ENCODE assay signal across 8 cellular contexts in the genomic region with DNA sequence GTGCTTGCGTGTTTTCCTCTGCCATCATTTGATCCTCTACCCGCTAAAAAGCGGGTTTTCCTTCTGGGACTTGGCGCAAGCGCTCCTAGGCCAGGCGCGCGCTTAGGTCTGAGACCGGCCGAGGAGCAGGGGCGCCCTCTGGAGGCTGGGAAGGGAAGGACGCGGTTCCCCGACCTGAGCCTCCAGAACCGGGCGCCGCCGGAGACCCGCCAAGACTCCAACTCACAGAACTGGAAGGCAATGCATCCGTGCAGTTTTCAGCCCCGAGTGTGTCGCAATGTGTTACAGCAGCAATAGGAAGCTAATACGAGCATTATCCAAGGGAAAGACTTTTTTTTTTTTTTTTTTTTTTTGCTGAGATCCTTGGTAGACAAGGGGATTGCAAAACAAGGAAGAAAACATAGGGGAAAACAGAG.
DNase-seq lines count a peak whose midpoint lies in the region; ATAC-seq and TF ChIP-seq lines count a peak whose summit lies in the region.

No MANE protein-coding gene starts in this region.

- peaks cover 33% of the 10 kb centered on the region for H3K27me3 Mint-ChIP-seq in dendritic cell treated with granulocyte-macrophage colony-stimulating factor and Interleukin-4, amounts not matched to agents 40 ng/mL and 50 ng/mL, for 4 days

- no peak overlapping the region for H3K27ac Mint-ChIP-seq in dendritic cell treated with granulocyte-macrophage colony-stimulating factor and Interleukin-4, amounts not matched to agents 40 ng/mL and 50 ng/mL, for 4 days

- H3K36me3 ChIP-seq in mucosa of descending colon (ENCODE audit: low read depth), result no peaks in the 10 kb centered on the region

- no peak overlapping the region for H3K4me3 ChIP-seq in mucosa of descending colon

- TF ChIP-seq CTCF in GM13976 (IDR thresholded peaks at IDR 0.05; ENCODE audit: borderline replicate concordance, control extremely low read depth, extremely low read depth, insufficient read depth, missing control alignments) (peak; percentile 78), mucosa of descending colon (IDR thresholded peaks at IDR 0.05) (peak; percentile 61)

- in situ Hi-C loops in GM13976 (cut with MboI; ENCODE audit: low sequenced_read_pairs, unreplicated experiment), result loop anchor here (25.0 kb wide), 1 partner anchor 1154 kb away; no protein-coding TSS in a partner anchor

- no peaks in the 10 kb centered on the region for H3K9me3 ChIP-seq in mucosa of descending colon

- H3K4me1 Mint-ChIP-seq in dendritic cell treated with granulocyte-macrophage colony-stimulating factor and Interleukin-4, amounts not matched to agents 40 ng/mL and 50 ng/mL, for 4 days (ENCODE audit: low read depth), result peaks cover 24% of the 10 kb centered on the region

- H3K36me3 Mint-ChIP-seq in dendritic cell treated with granulocyte-macrophage colony-stimulating factor and Interleukin-4, amounts not matched to agents 40 ng/mL and 50 ng/mL, for 4 days (ENCODE audit: low read depth), result no peaks in the 10 kb centered on the region

- H3K9me3 Mint-ChIP-seq in dendritic cell treated with granulocyte-macrophage colony-stimulating factor and Interleukin-4, amounts not matched to agents 40 ng/mL and 50 ng/mL, for 4 days, result no peaks in the 10 kb centered on the region

- DNase-seq in GM13976 (ENCODE audit: low spot score), result peak; percentile 72
- peak; percentile 48 for DNase-seq in UCSD-AML1 (lab: John Stamatoyannopoulos, UW; ENCODE audit: unreplicated experiment)
- peak in 2 of 3 donors; percentile 76 to 77 for DNase-seq in mucosa of descending colon
- DNase-seq in ureter (ENCODE audit: low spot score), result peak; percentile 40
- DNase-seq in NCI-H2107 treated with DMSO at 0.1 percent for 48 hours (lab: John Stamatoyannopoulos, UW; ENCODE audit: unreplicated experiment), result no peak

- peak overlapping the region; percentile 50 for H3K4me3 Mint-ChIP-seq in dendritic cell treated with granulocyte-macrophage colony-stimulating factor and Interleukin-4, amounts not matched to agents 40 ng/mL and 50 ng/mL, for 4 days

- no peaks in the 10 kb centered on the region for H3K4me1 ChIP-seq in mucosa of descending colon (ENCODE audit: low read depth)

- ATAC-seq in HG03066 (IDR thresholded peaks at IDR 0.05; ENCODE audit: low read depth, unreplicated experiment) (peak; percentile 84), mucosa of descending colon (peak; percentile 92), GM21717 (IDR thresholded peaks at IDR 0.05; ENCODE audit: unreplicated experiment) (no peak)

- intact Hi-C loops in dendritic cell treated with granulocyte-macrophage colony-stimulating factor and Interleukin-4, amounts not matched to agents 40 ng/mL and 50 ng/mL, for 4 days (cut with micrococcal nuclease), result loop anchor here (1.0 to 10.0 kb wide), 2 partner anchors 321 to 1154 kb away; no protein-coding TSS in a partner anchor
- intact Hi-C loops in mucosa of descending colon (cut with DNase I, micrococcal nuclease), result loop anchor here in 1 of 2 donors (10.0 kb wide), 1 partner anchor 1151 kb away; no protein-coding TSS in a partner anchor
